Comparison of ENCODE assay signal across 13 cellular contexts in the genomic region with DNA sequence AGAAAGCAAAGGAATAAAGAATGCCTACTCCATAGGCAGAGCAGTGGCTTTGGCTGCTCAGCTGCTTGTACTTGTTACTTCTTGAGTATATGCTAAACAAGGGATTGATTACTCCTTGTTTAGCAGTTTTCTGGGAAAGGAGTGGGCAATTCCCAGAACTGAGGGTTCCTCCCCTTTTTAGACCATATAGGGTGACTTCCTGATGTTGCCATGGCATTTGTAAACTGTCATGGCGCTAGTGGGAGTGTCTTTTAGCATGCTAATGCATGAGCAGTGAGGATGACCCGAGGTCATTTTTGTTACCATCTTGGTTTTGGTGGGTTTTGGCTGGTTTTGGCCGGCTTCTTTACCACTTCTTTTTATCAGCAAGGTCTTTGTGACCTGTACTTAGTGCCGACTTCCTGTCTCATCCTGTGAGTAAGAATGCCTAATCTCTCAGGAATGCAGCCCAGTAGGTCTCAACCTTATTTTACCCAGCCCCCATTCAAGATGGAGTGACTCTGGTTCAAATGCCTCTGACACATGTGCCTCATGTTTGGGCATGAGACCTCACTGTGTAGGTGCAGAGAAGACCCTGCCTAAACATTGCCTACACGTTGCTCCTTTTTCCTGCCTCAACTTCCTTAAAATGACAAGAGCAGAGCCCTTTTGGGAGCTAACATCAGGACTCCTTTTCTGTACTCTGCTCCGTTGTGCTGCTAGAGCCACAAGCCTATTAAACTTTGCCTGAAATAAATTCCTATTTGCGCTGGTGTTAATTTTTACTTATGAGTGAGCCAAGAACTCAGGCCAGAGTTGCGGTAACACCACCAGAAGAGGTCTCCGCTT. TPM values are rescaled to one million over a fixed set of nuclear protein-coding genes. Genes with fewer than 3 reads are reported as not detected.
A peak's percentile ranks its signal among the peaks of the same experiment; 100 is the strongest.
DNase-seq lines count a peak whose midpoint lies in the region; ATAC-seq and TF ChIP-seq lines count a peak whose summit lies in the region.
"Had no signal": no experiment of that assay in that cellular context is flagged by ENCODE, and none has a peak within 500 bp of the region (broad histone marks: within the 10 kb centered on the region; RNA-seq: fewer than 3 reads in every experiment).

No MANE protein-coding gene starts in this region.

- H4K20me1 ChIP-seq in HCT116 (ENCODE audit: insufficient read depth) = no peaks in the 10 kb centered on the region
- no peaks in the 10 kb centered on the region for H4K20me1 ChIP-seq in osteoblast (ENCODE audit: insufficient read depth, low read length)

- no peaks in the 10 kb centered on the region for H3K9me2 ChIP-seq in HCT116 (ENCODE audit: insufficient read depth)

- peak; percentile 68 for DNase-seq in HCT116 (ENCODE audit: low read depth, low spot score)
- peak; percentile 91 for DNase-seq in RPMI7951 (ENCODE audit: low read depth)
- DNase-seq in epithelial cell of esophagus (ENCODE audit: low read depth) = peak; percentile 91
- DNase-seq in osteoblast (ENCODE audit: insufficient read length, low spot score, missing footprints) = no peak
- no peak for DNase-seq in AG20443 (ENCODE audit: low spot score)
- DNase-seq in activated CD8-positive, alpha-beta memory T cell treated with anti-CD3 and anti-CD28 coated beads, Interleukin-2, amount 10 ng/mL, durations not matched to agents 7 days and 5 days = no peak
- DNase-seq in activated T-helper 2 cell treated with anti-CD3 and anti-CD28 coated beads, Interferon-gamma antibody, Interleukin-2, Interleukin-4, amounts not matched to agents 10 μg/mL and 5 μg/mL and 100 μg/mL, durations not matched to agents 14 hours and 24 hours and 36 hours (ENCODE audit: low spot score) = no peak
- DNase-seq: activated T-cell treated with anti-CD3 and anti-CD28 coated beads, Interleukin-2, amount 50 U/mL, for 48 hours; Karpas-422; sigmoid colon had no signal

- H3K9me3 Mint-ChIP-seq in activated CD8-positive, alpha-beta memory T cell treated with anti-CD3 and anti-CD28 coated beads, Interleukin-2, amount 10 ng/mL, durations not matched to agents 7 days and 5 days (ENCODE audit: low read depth) = no peaks in the 10 kb centered on the region
- H3K9me3 Mint-ChIP-seq in activated T-helper 2 cell treated with anti-CD3 and anti-CD28 coated beads, Interferon-gamma antibody, Interleukin-2, Interleukin-4, amounts not matched to agents 10 μg/mL and 5 μg/mL and 100 μg/mL, durations not matched to agents 14 hours and 24 hours and 36 hours = peaks cover 7% of the 10 kb centered on the region

- no peaks in the 10 kb centered on the region for H3K27me3 Mint-ChIP-seq in activated CD8-positive, alpha-beta memory T cell treated with anti-CD3 and anti-CD28 coated beads, Interleukin-2, amount 10 ng/mL, durations not matched to agents 7 days and 5 days
- no peaks in the 10 kb centered on the region for H3K27me3 Mint-ChIP-seq in activated T-helper 2 cell treated with anti-CD3 and anti-CD28 coated beads, Interferon-gamma antibody, Interleukin-2, Interleukin-4, amounts not matched to agents 10 μg/mL and 5 μg/mL and 100 μg/mL, durations not matched to agents 14 hours and 24 hours and 36 hours (ENCODE audit: low read depth)

- no peak overlapping the region for H3K9ac ChIP-seq in HCT116 (ENCODE audit: low read length)

- TF ChIP-seq CTCF in HCT116 (IDR thresholded peaks at IDR 0.05 in 2 of 3, conservative IDR thresholded peaks at IDR 0.05 in 1 of 3; ENCODE audit: borderline replicate concordance in 1 of 3, insufficient read depth in 1 of 3, low read depth in 2 of 3, low read length in 2 of 3) (no peak), epithelial cell of esophagus (IDR thresholded peaks at IDR 0.05; ENCODE audit: insufficient read depth, low read depth, low read length, missing control alignments) (no peak), osteoblast (IDR thresholded peaks at IDR 0.05; ENCODE audit: extremely low read depth, low read depth, low read length) (no peak)

- no peak for TF ChIP-seq RAD21 in HCT116 (IDR thresholded peaks at IDR 0.05; ENCODE audit: low read depth)

- H3K27me3 ChIP-seq in HCT116 (ENCODE audit: insufficient read depth, low read length) (no peaks in the 10 kb centered on the region), osteoblast (ENCODE audit: insufficient read depth, low read length) (no peaks in the 10 kb centered on the region)
- H3K27me3 ChIP-seq: esophagus muscularis mucosa, sigmoid colon had no signal

- no peak overlapping the region for H2AFZ ChIP-seq in HCT116 (ENCODE audit: low read depth, low read length, poor library complexity, severe bottlenecking)
- H2AFZ ChIP-seq in osteoblast (ENCODE audit: low read length) = peak overlapping the region; percentile 7

- ATAC-seq in HCT116 (peak; percentile 82), GM19023 (IDR thresholded peaks at IDR 0.05; ENCODE audit: unreplicated experiment) (no peak)
- no peak for ATAC-seq in activated CD8-positive, alpha-beta memory T cell treated with anti-CD3 and anti-CD28 coated beads, Interleukin-2, amount 10 ng/mL, durations not matched to agents 7 days and 5 days
- ATAC-seq: Panc1 had no signal

- no TSS peak for BruUV-seq in HCT116 (replicated peaks; lab: Mats Ljungman, UMichigan)

- no peak for TF ChIP-seq POLR2A in HCT116 (IDR thresholded peaks at IDR 0.05; ENCODE audit: borderline replicate concordance, extremely low read depth, insufficient read depth, insufficient read length)

- H3K4me2 ChIP-seq in HCT116 (ENCODE audit: low read length) (peak overlapping the region; percentile 53), osteoblast (ENCODE audit: insufficient read depth, low read length) (no peak overlapping the region)

- CTCF ChIA-PET in HCT116 (lab: Charles Lee) = interaction anchor here (1.3 kb wide), 1 partner anchor 24 kb away, joined by 4 read pairs; no protein-coding TSS in a partner anchor
- CTCF ChIA-PET in activated CD8-positive, alpha-beta memory T cell treated with anti-CD3 and anti-CD28 coated beads, Interleukin-2, amount 10 ng/mL, durations not matched to agents 7 days and 5 days (lab: Charles Lee) = no interaction called here

- H3K4me1 ChIP-seq in HCT116 (ENCODE audit: control insufficient read depth in 1 of 2, insufficient read depth in 2 of 2, low read length in 2 of 2) (peaks cover 14 to 41% of the 10 kb centered on the region in 2 experiments), osteoblast (ENCODE audit: insufficient read depth, low read length) (peaks cover 18% of the 10 kb centered on the region)
- H3K4me1 ChIP-seq: esophagus muscularis mucosa, sigmoid colon had no signal

- H3K4me3 ChIP-seq in HCT116 (replicated peaks in 1 of 2; ENCODE audit: low read depth in 1 of 2, low read length in 2 of 2) (peak overlapping the region in 1 of 2 experiments; percentile 1; a peak in 1 of 4 replicates), epithelial cell of esophagus (ENCODE audit: low read length) (no peak overlapping the region), osteoblast (ENCODE audit: insufficient read depth, low read length) (no peak overlapping the region)
- H3K4me3 ChIP-seq: esophagus muscularis mucosa, sigmoid colon had no signal

- H3K36me3 ChIP-seq in HCT116 (ENCODE audit: control insufficient read depth in 1 of 2, insufficient read depth in 2 of 2, low read length in 2 of 2) (no peaks in the 10 kb centered on the region), osteoblast (ENCODE audit: insufficient read depth, low read length) (no peaks in the 10 kb centered on the region)

- RAD21 ChIA-PET in HCT116 (lab: Charles Lee; ENCODE audit: low non-redundant PET in 1 of 2, low total read pairs in 2 of 2, uncharacterized antibody in 2 of 2, unreplicated experiment in 2 of 2) = no interaction called here

- POLR2A ChIA-PET in HCT116 (lab: Charles Lee) = no interaction called here

- H3K27ac ChIP-seq in HCT116 (ENCODE audit: low read depth, low read length) = no peak overlapping the region
- peak overlapping the region; percentile 8 for H3K27ac ChIP-seq in osteoblast (ENCODE audit: low read depth, low read length)
- H3K27ac ChIP-seq: esophagus muscularis mucosa, sigmoid colon had no signal

- H3K4me3 Mint-ChIP-seq in activated CD8-positive, alpha-beta memory T cell treated with anti-CD3 and anti-CD28 coated beads, Interleukin-2, amount 10 ng/mL, durations not matched to agents 7 days and 5 days = no peak overlapping the region
- H3K4me3 Mint-ChIP-seq in activated T-helper 2 cell treated with anti-CD3 and anti-CD28 coated beads, Interferon-gamma antibody, Interleukin-2, Interleukin-4, amounts not matched to agents 10 μg/mL and 5 μg/mL and 100 μg/mL, durations not matched to agents 14 hours and 24 hours and 36 hours (ENCODE audit: low read depth) = no peak overlapping the region

- H3K79me2 ChIP-seq in HCT116 (ENCODE audit: insufficient read depth, low read length) (no peaks in the 10 kb centered on the region), osteoblast (ENCODE audit: insufficient read depth, low read length) (no peaks in the 10 kb centered on the region)

- H3K9me3 ChIP-seq in HCT116 (ENCODE audit: control insufficient read depth in 1 of 2, insufficient read depth in 1 of 2, low read depth in 1 of 2, low read length in 2 of 2) = no peaks in the 10 kb centered on the region
- H3K9me3 ChIP-seq in osteoblast (ENCODE audit: low read depth, low read length) = no peaks in the 10 kb centered on the region
- H3K9me3 ChIP-seq: esophagus muscularis mucosa, sigmoid colon had no signal

- intact Hi-C loops in HCT116 (cut with micrococcal nuclease) = no loop called here
- intact Hi-C loops in activated T-helper 2 cell treated with anti-CD3 and anti-CD28 coated beads, Interferon-gamma antibody, Interleukin-2, Interleukin-4, amounts not matched to agents 10 μg/mL and 5 μg/mL and 100 μg/mL, durations not matched to agents 14 hours and 24 hours and 36 hours (cut with micrococcal nuclease) = no loop called here

- H3K4me1 Mint-ChIP-seq in activated CD8-positive, alpha-beta memory T cell treated with anti-CD3 and anti-CD28 coated beads, Interleukin-2, amount 10 ng/mL, durations not matched to agents 7 days and 5 days = peaks cover 8% of the 10 kb centered on the region
- peaks cover 11% of the 10 kb centered on the region for H3K4me1 Mint-ChIP-seq in activated T-helper 2 cell treated with anti-CD3 and anti-CD28 coated beads, Interferon-gamma antibody, Interleukin-2, Interleukin-4, amounts not matched to agents 10 μg/mL and 5 μg/mL and 100 μg/mL, durations not matched to agents 14 hours and 24 hours and 36 hours (ENCODE audit: low read depth)

- no peak overlapping the region for H3K27ac Mint-ChIP-seq in activated CD8-positive, alpha-beta memory T cell treated with anti-CD3 and anti-CD28 coated beads, Interleukin-2, amount 10 ng/mL, durations not matched to agents 7 days and 5 days
- no peak overlapping the region for H3K27ac Mint-ChIP-seq in activated T-helper 2 cell treated with anti-CD3 and anti-CD28 coated beads, Interferon-gamma antibody, Interleukin-2, Interleukin-4, amounts not matched to agents 10 μg/mL and 5 μg/mL and 100 μg/mL, durations not matched to agents 14 hours and 24 hours and 36 hours

- H3K36me3 Mint-ChIP-seq in activated CD8-positive, alpha-beta memory T cell treated with anti-CD3 and anti-CD28 coated beads, Interleukin-2, amount 10 ng/mL, durations not matched to agents 7 days and 5 days = peaks cover 35% of the 10 kb centered on the region
- H3K36me3 Mint-ChIP-seq in activated T-helper 2 cell treated with anti-CD3 and anti-CD28 coated beads, Interferon-gamma antibody, Interleukin-2, Interleukin-4, amounts not matched to agents 10 μg/mL and 5 μg/mL and 100 μg/mL, durations not matched to agents 14 hours and 24 hours and 36 hours (ENCODE audit: low read depth) = peaks cover 50% of the 10 kb centered on the region

RNA-seq across cellular contexts. Expression of a gene that starts 21.0 kb away (rescaled TPM):
- total RNA-seq in HCT116 (2021; ENCODE audit: unreplicated experiment) = 98.9 TPM
- 43.5 and 48.3 TPM in 2 replicates for polyA plus RNA-seq in HCT116 (2012)
- total RNA-seq in RPMI7951 (2014; rRNA removed; shearing (Covaris generic)) = 157 and 162 TPM in 2 replicates
- total RNA-seq in osteoblast = 60.7 and 60.8 TPM in 2 replicates
- total RNA-seq in activated CD8-positive, alpha-beta memory T cell treated with anti-CD3 and anti-CD28 coated beads, Interleukin-2, amount 10 ng/mL, durations not matched to agents 7 days and 5 days = 10 to 100 TPM; 88.2 to 91.2 TPM
- total RNA-seq in activated T-helper 2 cell treated with anti-CD3 and anti-CD28 coated beads, Interferon-gamma antibody, Interleukin-2, Interleukin-4, amounts not matched to agents 10 μg/mL and 5 μg/mL and 100 μg/mL, durations not matched to agents 14 hours and 24 hours and 36 hours = 84.8 and 88.4 TPM in 2 replicates

RNA-seq across cellular contexts. Expression of a gene that starts 32.2 kb away (rescaled TPM):
- total RNA-seq in HCT116 (2021; ENCODE audit: unreplicated experiment) (not detected), osteoblast (not detected in 2 replicates)
- polyA plus RNA-seq in HCT116 (2012) = 0.09 TPM in 1 of 2 replicates, not detected in the other
- total RNA-seq in RPMI7951 (2014; rRNA removed; shearing (Covaris generic)) = not detected in 2 replicates
- total RNA-seq in activated CD8-positive, alpha-beta memory T cell treated with anti-CD3 and anti-CD28 coated beads, Interleukin-2, amount 10 ng/mL, durations not matched to agents 7 days and 5 days = not detected
- total RNA-seq in activated T-helper 2 cell treated with anti-CD3 and anti-CD28 coated beads, Interferon-gamma antibody, Interleukin-2, Interleukin-4, amounts not matched to agents 10 μg/mL and 5 μg/mL and 100 μg/mL, durations not matched to agents 14 hours and 24 hours and 36 hours = not detected in 2 replicates
- total RNA-seq: sigmoid colon had no signal
- polyA plus RNA-seq: sigmoid colon had no signal

Comparison
In these comparisons a context has a peak if more than half of its experiments do, and no peak if none do; other contexts are left out.
1. DNase-seq: peak in HCT116 (single experiment), RPMI7951 (single experiment) and epithelial cell of esophagus (single experiment); none in osteoblast (single experiment), AG20443 (single experiment), activated CD8-positive, alpha-beta memory T cell treated with anti-CD3 and anti-CD28 coated beads, Interleukin-2, amount 10 ng/mL, durations not matched to agents 7 days and 5 days (single experiment) and activated T-helper 2 cell treated with anti-CD3 and anti-CD28 coated beads, Interferon-gamma antibody, Interleukin-2, Interleukin-4, amounts not matched to agents 10 μg/mL and 5 μg/mL and 100 μg/mL, durations not matched to agents 14 hours and 24 hours and 36 hours (single experiment).